Comparison of ENCODE assay signal across 24 cellular contexts in genomic region chr5:15487228-15487627, GRCh38. TPM values are rescaled to one million over a fixed set of nuclear protein-coding genes. Genes with fewer than 3 reads are reported as not detected.
A peak's percentile ranks its signal among the peaks of the same experiment; 100 is the strongest.
DNase-seq lines count a peak whose midpoint lies in the region; ATAC-seq and TF ChIP-seq lines count a peak whose summit lies in the region.
"Had no signal": no experiment of that assay in that cellular context is flagged by ENCODE, and none has a peak within 500 bp of the region (broad histone marks: within the 10 kb centered on the region; RNA-seq: fewer than 3 reads in every experiment).

No MANE protein-coding gene starts in this region.

- BruUV-seq in MCF 10A (replicated peaks; lab: Mats Ljungman, UMichigan), result no TSS peak

- ATAC-seq in GM18867 (IDR thresholded peaks at IDR 0.05; ENCODE audit: unreplicated experiment) (peak; percentile 87), HG02610 (IDR thresholded peaks at IDR 0.05; ENCODE audit: unreplicated experiment) (peak; percentile 82), HG03354 (IDR thresholded peaks at IDR 0.05; ENCODE audit: poor library complexity, severe bottlenecking, unreplicated experiment) (peak; percentile 46), GM19455 (IDR thresholded peaks at IDR 0.05; ENCODE audit: unreplicated experiment) (no peak)
- ATAC-seq in stimulated activated naive B cell treated with anti-CD40 and anti-IgM and Interleukin-4, amounts not matched to agents 10 μg/mL and 1 μg/mL and 100 μg/mL, for 72 hours (replicated peaks), result peak; percentile 78 to 85
- ATAC-seq: CD8-positive, alpha-beta T cell had no signal

- POLR2A ChIA-PET in MCF 10A (lab: Yijun Ruan, JAX), result no interaction called here

- H3K27ac Mint-ChIP-seq in stimulated activated naive B cell treated with anti-CD40 and anti-IgM and Interleukin-4, amounts not matched to agents 10 μg/mL and 1 μg/mL and 100 μg/mL, for 72 hours, result no peak overlapping the region
- no peak overlapping the region for H3K27ac Mint-ChIP-seq in MCF 10A (ENCODE audit: low read depth, unreplicated experiment)
- H3K27ac Mint-ChIP-seq: CD8-positive, alpha-beta T cell; H9; IgD-negative memory B cell had no signal

- DNase-seq in stimulated activated naive B cell treated with anti-CD40 and anti-IgM and Interleukin-4, amounts not matched to agents 10 μg/mL and 1 μg/mL and 100 μg/mL, for 72 hours, result no peak
- no peak for DNase-seq in MCF 10A (ENCODE audit: unreplicated experiment)
- no peak for DNase-seq in activated naive CD4-positive, alpha-beta T cell (lab: John Stamatoyannopoulos, UW)
- DNase-seq: Calu3; CD8-positive, alpha-beta T cell; GF-D8; H9; Karpas-422; MG63; NCI-H1048; NCI-H1436 treated with DMSO at 0.1 percent for 48 hours; NCI-H2029 treated with DMSO at 0.1 percent for 48 hours; NCI-H2171 treated with DMSO at 0.1 percent for 48 hours; NCI-H446 treated with DMSO at 0.1 percent for 48 hours; NCI-H69; NK-92 treated with Interleukin-12 subunit alpha and Interleukin-12 subunit beta, amount 100 ng/mL, for 24 hours; Right ventricle myocardium superior had no signal

- CTCF ChIA-PET in MCF 10A (lab: Yijun Ruan, JAX), result no interaction called here

- TF ChIP-seq CTCF in MCF 10A (IDR thresholded peaks at IDR 0.05; ENCODE audit: unreplicated experiment), result no peak

- no peaks in the 10 kb centered on the region for H3K4me1 Mint-ChIP-seq in stimulated activated naive B cell treated with anti-CD40 and anti-IgM and Interleukin-4, amounts not matched to agents 10 μg/mL and 1 μg/mL and 100 μg/mL, for 72 hours
- no peaks in the 10 kb centered on the region for H3K4me1 Mint-ChIP-seq in MCF 10A (ENCODE audit: insufficient read depth, unreplicated experiment)
- H3K4me1 Mint-ChIP-seq: H9, IgD-negative memory B cell had no signal

- H3K9me3 Mint-ChIP-seq in stimulated activated naive B cell treated with anti-CD40 and anti-IgM and Interleukin-4, amounts not matched to agents 10 μg/mL and 1 μg/mL and 100 μg/mL, for 72 hours, result no peaks in the 10 kb centered on the region
- H3K9me3 Mint-ChIP-seq in MCF 10A (ENCODE audit: unreplicated experiment), result no peaks in the 10 kb centered on the region
- H3K9me3 Mint-ChIP-seq: H9 had no signal

- no peaks in the 10 kb centered on the region for H3K36me3 Mint-ChIP-seq in stimulated activated naive B cell treated with anti-CD40 and anti-IgM and Interleukin-4, amounts not matched to agents 10 μg/mL and 1 μg/mL and 100 μg/mL, for 72 hours
- no peaks in the 10 kb centered on the region for H3K36me3 Mint-ChIP-seq in MCF 10A (ENCODE audit: insufficient read depth, unreplicated experiment)
- H3K36me3 Mint-ChIP-seq: CD8-positive, alpha-beta T cell; IgD-negative memory B cell had no signal

- H3K27me3 Mint-ChIP-seq in stimulated activated naive B cell treated with anti-CD40 and anti-IgM and Interleukin-4, amounts not matched to agents 10 μg/mL and 1 μg/mL and 100 μg/mL, for 72 hours, result no peaks in the 10 kb centered on the region
- peaks cover 21% of the 10 kb centered on the region for H3K27me3 Mint-ChIP-seq in MCF 10A (ENCODE audit: insufficient read depth, unreplicated experiment)
- H3K27me3 Mint-ChIP-seq: IgD-negative memory B cell had no signal

- no peak overlapping the region for H3K4me3 Mint-ChIP-seq in stimulated activated naive B cell treated with anti-CD40 and anti-IgM and Interleukin-4, amounts not matched to agents 10 μg/mL and 1 μg/mL and 100 μg/mL, for 72 hours
- H3K4me3 Mint-ChIP-seq in MCF 10A (ENCODE audit: unreplicated experiment), result no peak overlapping the region
- H3K4me3 Mint-ChIP-seq: CD8-positive, alpha-beta T cell; H9; IgD-negative memory B cell had no signal

- intact Hi-C loops in MCF 10A (cut with micrococcal nuclease), result no loop called here

RNA-seq across cellular contexts. Expression of gene FBXL7, which starts 12.8 kb away (rescaled TPM):
- total RNA-seq in MCF 10A (2022), result not detected in 2 replicates
- total RNA-seq: Calu3; CD8-positive, alpha-beta T cell; OCI-LY7; T-helper 2 cell treated with Interferon-gamma antibody and Interleukin-4, amounts not matched to agents 100 ng/mL and 5 ng/mL, for 36 hours had no signal
